In the genomic region with DNA sequence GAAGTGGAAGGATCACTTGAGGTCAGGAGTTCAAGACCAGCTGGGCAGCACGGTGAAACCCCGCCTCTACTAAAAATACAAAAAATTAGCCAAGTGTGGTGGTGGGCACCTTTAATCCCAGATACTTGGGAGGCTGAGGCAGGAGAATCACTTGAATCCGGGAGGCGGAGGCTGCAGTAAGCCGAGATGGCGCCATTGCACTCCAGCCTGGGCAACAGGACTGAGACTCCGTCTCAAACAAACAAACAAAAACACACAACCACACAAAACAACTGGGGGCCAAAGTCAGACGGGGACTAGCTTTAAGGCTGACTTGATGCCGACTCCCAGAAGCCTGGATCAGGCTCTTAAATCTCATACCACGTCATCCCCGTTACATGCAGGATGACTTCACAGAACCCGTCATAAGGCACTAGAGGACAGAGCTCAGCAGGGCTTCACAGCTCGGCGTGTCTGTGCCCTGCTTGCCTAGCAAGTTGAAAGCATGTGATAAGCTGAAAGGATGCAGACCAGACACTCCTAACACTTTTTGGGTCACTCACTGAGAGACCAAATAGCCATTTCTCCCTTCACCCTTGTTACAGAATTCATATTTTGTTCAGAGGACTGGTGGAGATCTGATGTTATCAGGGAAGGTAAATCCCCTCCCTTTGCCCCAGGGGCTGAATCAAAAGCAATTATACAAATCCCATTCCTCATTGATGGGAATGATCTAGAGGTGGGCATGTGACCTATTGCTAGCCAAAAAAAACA, we compare ENCODE assay signal across 11 cellular contexts.
DNase-seq lines count a peak whose midpoint lies in the region; ATAC-seq and TF ChIP-seq lines count a peak whose summit lies in the region.
"Had no signal": no experiment of that assay in that cellular context is flagged by ENCODE, and none has a peak within 500 bp of the region (broad histone marks: within the 10 kb centered on the region; RNA-seq: fewer than 3 reads in every experiment).

No MANE protein-coding gene starts in this region.

- 93% methylated on average over 14 of the region's 14 CpGs for WGBS in sigmoid colon, 2 donors

- H3K4me3 Mint-ChIP-seq in CD14-positive monocyte: peak overlapping the region in 1 of 2 donors; percentile 15
- H3K4me3 Mint-ChIP-seq: activated naive CD8-positive, alpha-beta T cell treated with anti-CD3 and anti-CD28 coated beads for 36 hours; CD4-positive, alpha-beta T cell had no signal

- H3K4me1 Mint-ChIP-seq in CD14-positive monocyte: peaks cover 91% of the 10 kb centered on the region

- no peaks in the 10 kb centered on the region for H3K27me3 ChIP-seq in sigmoid colon

- H3K27ac ChIP-seq in sigmoid colon: peak overlapping the region in 3 of 4 donors; percentile 64 to 76 (median 70)

- H3K36me3 Mint-ChIP-seq in CD14-positive monocyte: peaks cover 15 to 18% of the 10 kb centered on the region in 2 donors

- peak overlapping the region; percentile 84 to 98 (median 95) for H3K27ac Mint-ChIP-seq in CD14-positive monocyte
- H3K27ac Mint-ChIP-seq: activated naive CD8-positive, alpha-beta T cell treated with anti-CD3 and anti-CD28 coated beads for 36 hours; CD4-positive, alpha-beta T cell had no signal

- intact Hi-C loops in CD14-positive monocyte (cut with micrococcal nuclease): loop anchor here in 1 of 2 donors (5.0 kb wide), 2 partner anchors 40 kb away; no protein-coding TSS in a partner anchor
- intact Hi-C loops in sigmoid colon (cut with DNase I): loop anchor here (2.0 kb wide), 1 partner anchor 65 kb away; a partner anchor contains a TSS

- no peaks in the 10 kb centered on the region for H3K36me3 ChIP-seq in sigmoid colon

- peaks cover 0 to 1% (median 0%) of the 10 kb centered on the region in 3 donors for H3K27me3 Mint-ChIP-seq in CD14-positive monocyte (ENCODE audit: low read depth in 3 of 3)
- H3K27me3 Mint-ChIP-seq: CD4-positive, alpha-beta T cell had no signal

- no peak for ATAC-seq in GM21360 (IDR thresholded peaks at IDR 0.05; ENCODE audit: unreplicated experiment)

- no peak for TF ChIP-seq POLR2A in sigmoid colon (IDR thresholded peaks at IDR 0.05)

- TF ChIP-seq CTCF in CD14-positive monocyte (IDR thresholded peaks at IDR 0.05) (no peak), fibroblast of villous mesenchyme (IDR thresholded peaks at IDR 0.05; ENCODE audit: insufficient read depth, low read depth, low read length) (no peak), sigmoid colon (IDR thresholded peaks at IDR 0.05) (no peak)

- H3K9me3 Mint-ChIP-seq in CD14-positive monocyte: no peaks in the 10 kb centered on the region

- peaks cover 0 to 57% (median 36%) of the 10 kb centered on the region in 4 donors for H3K4me1 ChIP-seq in sigmoid colon

- DNase-seq in CD14-positive monocyte (ENCODE audit: low spot score): no peak
- peak; percentile 71 for DNase-seq in NCI-H69 (lab: John Stamatoyannopoulos, UW)
- DNase-seq in fibroblast of villous mesenchyme (ENCODE audit: low read depth): peak; percentile 63
- no peak for DNase-seq in sigmoid colon
- DNase-seq in activated naive CD4-positive, alpha-beta T cell treated with anti-CD3 and anti-CD28 coated beads, Interleukin-2, amount 50 U/mL, for 16 hours: no peak
- DNase-seq in activated CD8-positive, alpha-beta memory T cell treated with anti-CD3 and anti-CD28 coated beads, Interleukin-2, amount 50 U/mL, for 4 hours: no peak
- DNase-seq in UCSD-AML1 (lab: John Stamatoyannopoulos, UW; ENCODE audit: unreplicated experiment): no peak
- DNase-seq: activated naive CD8-positive, alpha-beta T cell treated with anti-CD3 and anti-CD28 coated beads for 36 hours; CD4-positive, alpha-beta T cell; KBM-7 had no signal

- H3K4me3 ChIP-seq in fibroblast of villous mesenchyme (ENCODE audit: low read depth, low read length): no peak overlapping the region
- H3K4me3 ChIP-seq in sigmoid colon: no peak overlapping the region

- no peak for TF ChIP-seq EP300 in sigmoid colon (IDR thresholded peaks at IDR 0.05)

- H3K9me3 ChIP-seq in sigmoid colon: no peaks in the 10 kb centered on the region

Comparison
In these comparisons a context has a peak if more than half of its experiments do, and no peak if none do; other contexts are left out.
1. DNase-seq: peak in NCI-H69 (single experiment) and fibroblast of villous mesenchyme (single experiment); none in CD14-positive monocyte (single experiment), sigmoid colon (single experiment), activated naive CD4-positive, alpha-beta T cell treated with anti-CD3 and anti-CD28 coated beads, Interleukin-2, amount 50 U/mL, for 16 hours (single experiment), activated CD8-positive, alpha-beta memory T cell treated with anti-CD3 and anti-CD28 coated beads, Interleukin-2, amount 50 U/mL, for 4 hours (single experiment) and UCSD-AML1 (single experiment).